ENCODE assay signal across 32 cellular contexts in genomic region chr9:3151672-3152576, GRCh38.
"Had no signal": no experiment of that assay in that cellular context is flagged by ENCODE, and none has a peak within 500 bp of the region (broad histone marks: within the 10 kb centered on the region; RNA-seq: fewer than 3 reads in every experiment).

No MANE protein-coding gene starts in this region.

- H3K4me1 ChIP-seq: ascending aorta, breast epithelium, colonic mucosa, gastrocnemius medialis, heart left ventricle had no signal

- H3K36me3 ChIP-seq: ascending aorta, breast epithelium, cardiac muscle cell, colonic mucosa, gastrocnemius medialis, heart left ventricle had no signal

- H3K27me3 Mint-ChIP-seq: activated CD4-positive, alpha-beta memory T cell treated with anti-CD3 and anti-CD28 coated beads for 36 hours; brain had no signal

- H3K9me3 Mint-ChIP-seq: activated CD4-positive, alpha-beta memory T cell treated with anti-CD3 and anti-CD28 coated beads for 36 hours; activated naive CD4-positive, alpha-beta T cell treated with anti-CD3 and anti-CD28 coated beads for 36 hours; activated naive CD4-positive, alpha-beta T cell treated with anti-CD3 and anti-CD28 coated beads, Interleukin-2, amount 50 U/mL, for 24 hours; activated naive CD8-positive, alpha-beta T cell treated with anti-CD3 and anti-CD28 coated beads, Interleukin-2, amount 10 ng/mL, durations not matched to agents 7 days and 5 days; activated T-helper 1 cell treated with anti-CD3 and anti-CD28 coated beads, Interleukin-12 subunit alpha, Interleukin-12 subunit beta, Interleukin-2, Interleukin-4 antibody, amounts not matched to agents 30 ng/mL and 10 ng/mL and 1 ng/mL, durations not matched to agents 14 hours and 24 hours and 36 hours; activated T-helper 2 cell treated with anti-CD3 and anti-CD28 coated beads, Interferon-gamma antibody, Interleukin-2, Interleukin-4, amounts not matched to agents 10 μg/mL and 5 μg/mL and 100 μg/mL, durations not matched to agents 14 hours and 24 hours and 36 hours; brain; T-cell; T-helper 1 cell treated with Interleukin-12 subunit alpha and Interleukin-12 subunit beta and Interleukin-4 antibody, amounts not matched to agents 30 μg/mL and 1 μg/mL, for 36 hours; T-helper 2 cell treated with Interferon-gamma antibody and Interleukin-4, amounts not matched to agents 5 μg/mL and 100 μg/mL, for 36 hours had no signal

- H3K27ac ChIP-seq: ascending aorta, breast epithelium, cardiac muscle cell, colonic mucosa, gastrocnemius medialis, heart left ventricle had no signal

- H3K27ac Mint-ChIP-seq: activated CD4-positive, alpha-beta memory T cell treated with anti-CD3 and anti-CD28 coated beads for 36 hours; activated CD4-positive, alpha-beta T cell treated with anti-CD3 and anti-CD28 coated beads for 36 hours; activated CD4-positive, alpha-beta T cell treated with anti-CD3 and anti-CD28 coated beads, Interleukin-2, amount 10 ng/mL, durations not matched to agents 24 days and 14 days; activated CD8-positive, alpha-beta memory T cell treated with anti-CD3 and anti-CD28 coated beads, Interleukin-2, amount 10 ng/mL, durations not matched to agents 7 days and 5 days; activated CD8-positive, alpha-beta T cell treated with anti-CD3 and anti-CD28 coated beads, Interleukin-2, amount 10 ng/mL, durations not matched to agents 7 days and 5 days; activated naive CD4-positive, alpha-beta T cell treated with anti-CD3 and anti-CD28 coated beads for 36 hours; activated naive CD4-positive, alpha-beta T cell treated with anti-CD3 and anti-CD28 coated beads, Interleukin-2, amount 50 U/mL, for 24 hours; activated naive CD8-positive, alpha-beta T cell treated with anti-CD3 and anti-CD28 coated beads, Interleukin-2, amount 10 ng/mL, durations not matched to agents 7 days and 5 days; activated T-helper 1 cell treated with anti-CD3 and anti-CD28 coated beads, Interleukin-12 subunit alpha, Interleukin-12 subunit beta, Interleukin-2, Interleukin-4 antibody, amounts not matched to agents 30 ng/mL and 10 ng/mL and 1 ng/mL, durations not matched to agents 14 hours and 24 hours and 36 hours; activated T-helper 2 cell treated with anti-CD3 and anti-CD28 coated beads, Interferon-gamma antibody, Interleukin-2, Interleukin-4, amounts not matched to agents 10 μg/mL and 5 μg/mL and 100 μg/mL, durations not matched to agents 14 hours and 24 hours and 36 hours; brain; T-cell; T-helper 1 cell treated with Interleukin-12 subunit alpha and Interleukin-12 subunit beta and Interleukin-4 antibody, amounts not matched to agents 30 μg/mL and 1 μg/mL, for 36 hours; T-helper 2 cell treated with Interferon-gamma antibody and Interleukin-4, amounts not matched to agents 5 μg/mL and 100 μg/mL, for 36 hours had no signal

- H3K4me1 Mint-ChIP-seq: activated CD4-positive, alpha-beta T cell treated with anti-CD3 and anti-CD28 coated beads for 36 hours; activated CD4-positive, alpha-beta T cell treated with anti-CD3 and anti-CD28 coated beads, Interleukin-2, amount 10 ng/mL, durations not matched to agents 24 days and 14 days; activated CD8-positive, alpha-beta memory T cell treated with anti-CD3 and anti-CD28 coated beads, Interleukin-2, amount 10 ng/mL, durations not matched to agents 7 days and 5 days; activated naive CD4-positive, alpha-beta T cell treated with anti-CD3 and anti-CD28 coated beads, Interleukin-2, amount 50 U/mL, for 24 hours; activated naive CD8-positive, alpha-beta T cell treated with anti-CD3 and anti-CD28 coated beads, Interleukin-2, amount 10 ng/mL, durations not matched to agents 7 days and 5 days; T-cell had no signal

- H3K9me3 ChIP-seq: ascending aorta, breast epithelium, colonic mucosa, gastrocnemius medialis, heart left ventricle had no signal

- H3K4me3 ChIP-seq: ascending aorta, breast epithelium, cardiac muscle cell, colonic mucosa, gastrocnemius medialis, heart left ventricle had no signal

- H3K27me3 ChIP-seq: ascending aorta, breast epithelium, cardiac muscle cell, colonic mucosa, gastrocnemius medialis, heart left ventricle had no signal

- DNase-seq: activated CD4-positive, alpha-beta memory T cell treated with anti-CD3 and anti-CD28 coated beads for 36 hours; activated CD4-positive, alpha-beta T cell treated with anti-CD3 and anti-CD28 coated beads for 36 hours; activated CD4-positive, alpha-beta T cell treated with anti-CD3 and anti-CD28 coated beads, Interleukin-2, amount 10 ng/mL, durations not matched to agents 24 days and 14 days; activated CD4-positive, CD25-positive, alpha-beta regulatory T cell; activated CD4-positive, CD25-positive, alpha-beta regulatory T cell treated with anti-CD3 and anti-CD28 coated beads, Interleukin-2, amount 50 U/mL, for 72 hours; activated CD8-positive, alpha-beta memory T cell treated with anti-CD3 and anti-CD28 coated beads, Interleukin-2, amount 10 ng/mL, durations not matched to agents 7 days and 5 days; activated CD8-positive, alpha-beta memory T cell treated with anti-CD3 and anti-CD28 coated beads, Interleukin-2, amount 50 U/mL, for 4 hours; activated CD8-positive, alpha-beta T cell treated with anti-CD3 and anti-CD28 coated beads, Interleukin-2, amount 10 ng/mL, durations not matched to agents 7 days and 5 days; activated effector memory CD4-positive, alpha-beta T cell treated with anti-CD3 and anti-CD28 coated beads, Interleukin-2, amount 50 U/mL, for 16 hours; activated naive CD4-positive, alpha-beta T cell treated with anti-CD3 and anti-CD28 coated beads for 36 hours; activated naive CD8-positive, alpha-beta T cell treated with anti-CD3 and anti-CD28 coated beads, Interleukin-2, amount 10 ng/mL, durations not matched to agents 7 days and 5 days; activated T-cell treated with anti-CD3 and anti-CD28 coated beads, Interleukin-2, amount 50 U/mL, for 1 hour; activated T-cell treated with anti-CD3 and anti-CD28 coated beads, Interleukin-2, amount 50 U/mL, for 48 hours; central memory CD4-positive, alpha-beta T cell; cerebellar nuclear complex; colonic mucosa; effector CD8-positive, alpha-beta T cell; foreskin fibroblast; gastrocnemius medialis; glutamatergic neuron; heart left ventricle; T-cell; T1000 had no signal

- H3K36me3 Mint-ChIP-seq: activated CD4-positive, alpha-beta memory T cell treated with anti-CD3 and anti-CD28 coated beads for 36 hours; activated CD8-positive, alpha-beta memory T cell treated with anti-CD3 and anti-CD28 coated beads, Interleukin-2, amount 10 ng/mL, durations not matched to agents 7 days and 5 days; activated naive CD4-positive, alpha-beta T cell treated with anti-CD3 and anti-CD28 coated beads, Interleukin-2, amount 50 U/mL, for 24 hours; activated naive CD8-positive, alpha-beta T cell treated with anti-CD3 and anti-CD28 coated beads, Interleukin-2, amount 10 ng/mL, durations not matched to agents 7 days and 5 days; brain; T-cell had no signal

- H3K4me3 Mint-ChIP-seq: activated CD4-positive, alpha-beta memory T cell treated with anti-CD3 and anti-CD28 coated beads for 36 hours; activated CD4-positive, alpha-beta T cell treated with anti-CD3 and anti-CD28 coated beads for 36 hours; activated CD4-positive, alpha-beta T cell treated with anti-CD3 and anti-CD28 coated beads, Interleukin-2, amount 10 ng/mL, durations not matched to agents 24 days and 14 days; activated CD8-positive, alpha-beta memory T cell treated with anti-CD3 and anti-CD28 coated beads, Interleukin-2, amount 10 ng/mL, durations not matched to agents 7 days and 5 days; activated CD8-positive, alpha-beta T cell treated with anti-CD3 and anti-CD28 coated beads, Interleukin-2, amount 10 ng/mL, durations not matched to agents 7 days and 5 days; activated naive CD4-positive, alpha-beta T cell treated with anti-CD3 and anti-CD28 coated beads for 36 hours; activated naive CD4-positive, alpha-beta T cell treated with anti-CD3 and anti-CD28 coated beads, Interleukin-2, amount 50 U/mL, for 24 hours; activated naive CD8-positive, alpha-beta T cell treated with anti-CD3 and anti-CD28 coated beads, Interleukin-2, amount 10 ng/mL, durations not matched to agents 7 days and 5 days; activated T-helper 1 cell treated with anti-CD3 and anti-CD28 coated beads, Interleukin-12 subunit alpha, Interleukin-12 subunit beta, Interleukin-2, Interleukin-4 antibody, amounts not matched to agents 30 ng/mL and 10 ng/mL and 1 ng/mL, durations not matched to agents 14 hours and 24 hours and 36 hours; brain; T-cell; T-helper 1 cell treated with Interleukin-12 subunit alpha and Interleukin-12 subunit beta and Interleukin-4 antibody, amounts not matched to agents 30 μg/mL and 1 μg/mL, for 36 hours; T-helper 2 cell treated with Interferon-gamma antibody and Interleukin-4, amounts not matched to agents 5 μg/mL and 100 μg/mL, for 36 hours had no signal
